ENCODE assay signal across 11 cellular contexts in genomic region chr1:100448371-100448770, GRCh38.
DNase-seq lines count a peak whose midpoint lies in the region; ATAC-seq and TF ChIP-seq lines count a peak whose summit lies in the region.
"Had no signal": no experiment of that assay in that cellular context is flagged by ENCODE, and none has a peak within 500 bp of the region (broad histone marks: within the 10 kb centered on the region; RNA-seq: fewer than 3 reads in every experiment).

No MANE protein-coding gene starts in this region.

- peaks cover 91% of the 10 kb centered on the region for H3K4me1 Mint-ChIP-seq in activated CD8-positive, alpha-beta memory T cell treated with anti-CD3 and anti-CD28 coated beads, Interleukin-2, amount 10 ng/mL, durations not matched to agents 7 days and 5 days
- peaks cover 71% of the 10 kb centered on the region for H3K4me1 Mint-ChIP-seq in activated T-helper 17 cell treated with anti-CD3 and anti-CD28 coated beads, Interleukin-2, amount 50 U/mL, for 72 hours

- TF ChIP-seq CTCF in left lung (IDR thresholded peaks at IDR 0.05), result no peak

- DNase-seq in activated CD8-positive, alpha-beta memory T cell treated with anti-CD3 and anti-CD28 coated beads, Interleukin-2, amount 10 ng/mL, durations not matched to agents 7 days and 5 days, result no peak
- DNase-seq in activated CD8-positive, alpha-beta memory T cell treated with anti-CD3 and anti-CD28 coated beads, Interleukin-2, amount 50 U/mL, for 48 hours, result no peak
- peak; percentile 56 for DNase-seq in NCI-H2196 treated with DMSO at 0.1 percent for 48 hours (lab: John Stamatoyannopoulos, UW; ENCODE audit: unreplicated experiment)
- no peak for DNase-seq in trophoblast cell
- no peak for DNase-seq in left lung
- DNase-seq in caudate nucleus (lab: John Stamatoyannopoulos, UW), result no peak
- DNase-seq: cortex of kidney had no signal

- H3K4me2 ChIP-seq in trophoblast cell (ENCODE audit: low read length), result no peak overlapping the region

- no peaks in the 10 kb centered on the region for H3K27me3 Mint-ChIP-seq in activated CD8-positive, alpha-beta memory T cell treated with anti-CD3 and anti-CD28 coated beads, Interleukin-2, amount 10 ng/mL, durations not matched to agents 7 days and 5 days
- H3K27me3 Mint-ChIP-seq in activated T-helper 17 cell treated with anti-CD3 and anti-CD28 coated beads, Interleukin-2, amount 50 U/mL, for 72 hours, result no peaks in the 10 kb centered on the region

- H3K27me3 ChIP-seq in trophoblast cell (ENCODE audit: insufficient read depth, low read length), result no peaks in the 10 kb centered on the region
- no peaks in the 10 kb centered on the region for H3K27me3 ChIP-seq in left lung

- no peak overlapping the region for H3K18ac ChIP-seq in trophoblast cell (ENCODE audit: low read length)

- no peak overlapping the region for H3K23ac ChIP-seq in trophoblast cell (ENCODE audit: low read length)

- H2BK120ac ChIP-seq in trophoblast cell (ENCODE audit: insufficient read depth, low read length, poor library complexity), result no peak overlapping the region

- no peak overlapping the region for H4K8ac ChIP-seq in trophoblast cell (ENCODE audit: low read depth, low read length)

- H3K9me3 Mint-ChIP-seq in activated CD8-positive, alpha-beta memory T cell treated with anti-CD3 and anti-CD28 coated beads, Interleukin-2, amount 10 ng/mL, durations not matched to agents 7 days and 5 days (ENCODE audit: low read depth), result no peaks in the 10 kb centered on the region
- peaks cover 9% of the 10 kb centered on the region for H3K9me3 Mint-ChIP-seq in activated T-helper 17 cell treated with anti-CD3 and anti-CD28 coated beads, Interleukin-2, amount 50 U/mL, for 72 hours
- H3K9me3 Mint-ChIP-seq: nephron had no signal

- H2BK12ac ChIP-seq in trophoblast cell (ENCODE audit: low read length), result no peak overlapping the region

- H3K14ac ChIP-seq in trophoblast cell (ENCODE audit: low read length), result no peak overlapping the region

- intact Hi-C loops in left lung (cut with DNase I), result no loop called here

- no CpG with 5 or more reads among the region's 1 CpG for WGBS in trophoblast cell (ENCODE audit: extremely low coverage, insufficient coverage, insufficient read length)

- peaks cover 55% of the 10 kb centered on the region for H3K36me3 Mint-ChIP-seq in activated CD8-positive, alpha-beta memory T cell treated with anti-CD3 and anti-CD28 coated beads, Interleukin-2, amount 10 ng/mL, durations not matched to agents 7 days and 5 days
- peaks cover 84% of the 10 kb centered on the region for H3K36me3 Mint-ChIP-seq in activated T-helper 17 cell treated with anti-CD3 and anti-CD28 coated beads, Interleukin-2, amount 50 U/mL, for 72 hours (ENCODE audit: low read depth)

- H3K4me3 ChIP-seq in trophoblast cell (ENCODE audit: low read depth, low read length) (no peak overlapping the region), left lung (no peak overlapping the region)
- H3K4me3 ChIP-seq: skin epidermis had no signal

- H3K27ac ChIP-seq in trophoblast cell (ENCODE audit: low read depth, low read length) (no peak overlapping the region), left lung (no peak overlapping the region), caudate nucleus (ENCODE audit: low read depth, low read length) (no peak overlapping the region)

- H4K12ac ChIP-seq in trophoblast cell (ENCODE audit: low read depth, low read length), result no peak overlapping the region

- H3K9ac ChIP-seq in trophoblast cell (ENCODE audit: low read length), result no peak overlapping the region

- H2BK5ac ChIP-seq in trophoblast cell (ENCODE audit: low read depth, low read length, poor library complexity), result peak overlapping the region; percentile 20

- H3K4me3 Mint-ChIP-seq in activated CD8-positive, alpha-beta memory T cell treated with anti-CD3 and anti-CD28 coated beads, Interleukin-2, amount 10 ng/mL, durations not matched to agents 7 days and 5 days, result peak overlapping the region; percentile 73
- peak overlapping the region; percentile 87 for H3K4me3 Mint-ChIP-seq in activated T-helper 17 cell treated with anti-CD3 and anti-CD28 coated beads, Interleukin-2, amount 50 U/mL, for 72 hours
- H3K4me3 Mint-ChIP-seq: nephron had no signal

- no peaks in the 10 kb centered on the region for H3K79me2 ChIP-seq in trophoblast cell (ENCODE audit: control insufficient read depth, insufficient read depth, low read length, poor library complexity)

- H3K36me3 ChIP-seq in trophoblast cell (ENCODE audit: control insufficient read depth in 1 of 2, insufficient read depth in 2 of 2, low read length in 2 of 2) (peaks cover 0 to 10% of the 10 kb centered on the region in 2 experiments), left lung (no peaks in the 10 kb centered on the region)

- ATAC-seq in activated CD8-positive, alpha-beta memory T cell treated with anti-CD3 and anti-CD28 coated beads, Interleukin-2, amount 10 ng/mL, durations not matched to agents 7 days and 5 days, result no peak
- ATAC-seq in activated T-helper 17 cell treated with anti-CD3 and anti-CD28 coated beads, Interleukin-2, amount 50 U/mL, for 72 hours (replicated peaks), result no peak
- ATAC-seq in HG02938 (IDR thresholded peaks at IDR 0.05; ENCODE audit: unreplicated experiment), result no peak
- ATAC-seq in left lung, result no peak

- H4K91ac ChIP-seq in trophoblast cell (ENCODE audit: low read depth, low read length), result no peak overlapping the region

- no peaks in the 10 kb centered on the region for H3K79me1 ChIP-seq in trophoblast cell (ENCODE audit: low read length)

- H3K4me1 ChIP-seq in trophoblast cell (ENCODE audit: control insufficient read depth in 1 of 2, insufficient read depth in 2 of 2, low read length in 2 of 2) (peaks cover 5 to 6% of the 10 kb centered on the region in 2 experiments), left lung (peaks cover 0 to 31% of the 10 kb centered on the region in 2 donors)

- no peak overlapping the region for H2AK5ac ChIP-seq in trophoblast cell (ENCODE audit: low read length)

- H3K27ac Mint-ChIP-seq in activated CD8-positive, alpha-beta memory T cell treated with anti-CD3 and anti-CD28 coated beads, Interleukin-2, amount 10 ng/mL, durations not matched to agents 7 days and 5 days, result peak overlapping the region; percentile 95
- peak overlapping the region; percentile 99 for H3K27ac Mint-ChIP-seq in activated T-helper 17 cell treated with anti-CD3 and anti-CD28 coated beads, Interleukin-2, amount 50 U/mL, for 72 hours
- H3K27ac Mint-ChIP-seq: nephron had no signal

- H3K4ac ChIP-seq in trophoblast cell (ENCODE audit: low read depth, low read length), result no peak overlapping the region

- H3K9me3 ChIP-seq in trophoblast cell (ENCODE audit: insufficient read depth, low read depth, low read length), result no peaks in the 10 kb centered on the region
- no peaks in the 10 kb centered on the region for H3K9me3 ChIP-seq in left lung

- no peak overlapping the region for H2AFZ ChIP-seq in trophoblast cell (ENCODE audit: insufficient read depth, low read length, poor library complexity)

- CTCF ChIA-PET in activated CD8-positive, alpha-beta memory T cell treated with anti-CD3 and anti-CD28 coated beads, Interleukin-2, amount 10 ng/mL, durations not matched to agents 7 days and 5 days (lab: Charles Lee), result interaction anchor here (0.6 to 1.5 kb wide), 9 partner anchors 8 to 95 kb away, joined by 3 to 5 read pairs (median 3); no protein-coding TSS in a partner anchor
